Comparison of ENCODE assay signal across 18 cellular contexts in the genomic region with DNA sequence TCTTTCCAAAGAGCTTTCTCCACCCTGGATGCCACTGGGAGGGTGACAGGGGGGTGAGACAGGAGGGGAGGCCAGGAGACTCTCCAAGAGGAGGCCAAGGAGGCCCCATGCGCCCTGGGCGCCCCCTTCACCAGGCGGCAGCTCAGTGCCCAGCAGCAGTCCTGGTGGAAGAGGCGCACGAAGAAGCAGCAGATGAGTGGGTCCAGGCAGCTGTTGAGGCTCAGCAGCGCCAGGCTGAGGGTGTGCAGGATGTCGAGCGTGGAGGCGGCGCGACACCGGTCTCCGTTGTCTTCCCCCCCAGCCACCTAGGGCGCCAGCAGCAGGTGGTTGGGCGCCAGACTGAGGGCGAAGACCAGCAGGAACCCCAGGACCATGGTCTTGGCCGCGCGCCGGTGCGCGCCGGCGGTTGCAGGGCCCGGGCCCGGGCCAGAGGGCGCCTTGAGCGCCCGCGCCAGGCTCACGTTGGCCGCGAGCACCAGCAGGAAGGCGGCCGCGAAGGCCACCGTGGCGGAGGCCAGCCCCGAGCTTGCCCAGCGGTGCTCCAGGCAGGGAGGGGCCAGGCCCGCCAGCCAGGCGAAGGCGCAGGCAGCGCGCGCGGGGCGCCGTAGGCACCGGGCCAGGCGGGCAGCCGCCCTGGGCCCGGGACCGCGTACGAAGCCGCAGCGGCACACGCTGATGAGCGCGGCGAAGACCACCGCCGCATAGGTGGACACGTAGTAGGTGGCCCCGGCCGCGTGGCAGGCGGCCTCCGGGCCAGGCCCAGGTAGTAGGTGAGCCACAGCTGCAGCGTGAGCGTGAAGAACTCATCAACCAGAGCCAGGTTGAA. TPM values are rescaled to one million over a fixed set of nuclear protein-coding genes. Genes with fewer than 3 reads are reported as not detected.
DNase-seq lines count a peak whose midpoint lies in the region; ATAC-seq and TF ChIP-seq lines count a peak whose summit lies in the region.
"Had no signal": no experiment of that assay in that cellular context is flagged by ENCODE, and none has a peak within 500 bp of the region (broad histone marks: within the 10 kb centered on the region; RNA-seq: fewer than 3 reads in every experiment).

No MANE protein-coding gene starts in this region.

- H3K9me3 Mint-ChIP-seq in WTC11 = no peaks in the 10 kb centered on the region
- peaks cover 2% of the 10 kb centered on the region for H3K9me3 Mint-ChIP-seq in stimulated activated memory B cell treated with anti-CD40 and anti-IgM and Interleukin-4, amounts not matched to agents 10 μg/mL and 1 μg/mL and 100 μg/mL, for 72 hours

- H3K27me3 Mint-ChIP-seq in WTC11 (ENCODE audit: low read depth) = peaks cover 3% of the 10 kb centered on the region; the same call in 1 of the 2 replicates
- no peaks in the 10 kb centered on the region for H3K27me3 Mint-ChIP-seq in stimulated activated memory B cell treated with anti-CD40 and anti-IgM and Interleukin-4, amounts not matched to agents 10 μg/mL and 1 μg/mL and 100 μg/mL, for 72 hours
- H3K27me3 Mint-ChIP-seq: B cell had no signal

- peaks cover 6% of the 10 kb centered on the region for H3K4me1 ChIP-seq in left ventricle myocardium inferior
- H3K4me1 ChIP-seq: Peyer's patch had no signal

- TF ChIP-seq CTCF in left ventricle myocardium inferior (IDR thresholded peaks at IDR 0.05; ENCODE audit: borderline replicate concordance) (no peak), WTC11 (IDR thresholded peaks at IDR 0.05) (no peak)

- intact Hi-C loops in left ventricle myocardium inferior (cut with micrococcal nuclease) = no loop called here
- intact Hi-C loops in Right ventricle myocardium superior (cut with DNase I) = no loop called here

- H3K4me1 Mint-ChIP-seq in WTC11 = peaks cover 16% of the 10 kb centered on the region
- H3K4me1 Mint-ChIP-seq in stimulated activated memory B cell treated with anti-CD40 and anti-IgM and Interleukin-4, amounts not matched to agents 10 μg/mL and 1 μg/mL and 100 μg/mL, for 72 hours = peaks cover 24% of the 10 kb centered on the region

- DNase-seq in left ventricle myocardium inferior (no peak), Right ventricle myocardium superior (no peak), WTC11 (ENCODE audit: low spot score) (no peak), SW 1271 (lab: John Stamatoyannopoulos, UW) (no peak)
- DNase-seq: EL, GM23248, NCI-H1105 treated with DMSO at 0.1 percent for 48 hours, NCI-H2081, NCI-H2171, NCI-H524 treated with DMSO at 0.1 percent for 48 hours, NCI-H82, Peyer's patch had no signal

- H3K36me3 ChIP-seq in left ventricle myocardium inferior = peaks cover 10% of the 10 kb centered on the region
- H3K36me3 ChIP-seq: Peyer's patch had no signal

- POLR2A ChIA-PET in WTC11 (lab: Charles Lee) = no interaction called here

- H3K36me3 Mint-ChIP-seq in WTC11 = no peaks in the 10 kb centered on the region
- peaks cover 33% of the 10 kb centered on the region for H3K36me3 Mint-ChIP-seq in stimulated activated memory B cell treated with anti-CD40 and anti-IgM and Interleukin-4, amounts not matched to agents 10 μg/mL and 1 μg/mL and 100 μg/mL, for 72 hours

- no peak overlapping the region for H3K27ac ChIP-seq in left ventricle myocardium inferior (replicated peaks)
- H3K27ac ChIP-seq: GM23248, Peyer's patch had no signal

- peak overlapping the region; percentile 11 for H3K4me3 ChIP-seq in left ventricle myocardium inferior
- H3K4me3 ChIP-seq: GM23248, Peyer's patch had no signal

- no peak overlapping the region for H3K4me3 Mint-ChIP-seq in WTC11
- no peak overlapping the region for H3K4me3 Mint-ChIP-seq in stimulated activated memory B cell treated with anti-CD40 and anti-IgM and Interleukin-4, amounts not matched to agents 10 μg/mL and 1 μg/mL and 100 μg/mL, for 72 hours
- H3K4me3 Mint-ChIP-seq: B cell, CD14-positive monocyte had no signal

- CTCF ChIA-PET in WTC11 (lab: Charles Lee) = interaction anchor here (2.3 kb wide), 1 partner anchor 124 kb away, joined by 8 read pairs; no protein-coding TSS in a partner anchor

- no peaks in the 10 kb centered on the region for H3K9me3 ChIP-seq in left ventricle myocardium inferior (replicated peaks)
- H3K9me3 ChIP-seq: Peyer's patch had no signal

- H3K27me3 ChIP-seq in left ventricle myocardium inferior (ENCODE audit: low read depth) = peaks cover 20% of the 10 kb centered on the region
- H3K27me3 ChIP-seq: Peyer's patch had no signal

- H3K27ac Mint-ChIP-seq in WTC11 = no peak overlapping the region
- no peak overlapping the region for H3K27ac Mint-ChIP-seq in stimulated activated memory B cell treated with anti-CD40 and anti-IgM and Interleukin-4, amounts not matched to agents 10 μg/mL and 1 μg/mL and 100 μg/mL, for 72 hours
- H3K27ac Mint-ChIP-seq: B cell had no signal

- ATAC-seq in Right ventricle myocardium superior (ENCODE audit: poor library complexity) (no peak), WTC11 (peak; percentile 28), esophagus mucosa (peak; percentile 24), HG02642 (IDR thresholded peaks at IDR 0.05; ENCODE audit: poor library complexity, unreplicated experiment) (no peak), HG03520 (IDR thresholded peaks at IDR 0.05; ENCODE audit: unreplicated experiment) (no peak)
- peak; percentile 8 for ATAC-seq in stimulated activated memory B cell treated with anti-CD40 and anti-IgM and Interleukin-4, amounts not matched to agents 10 μg/mL and 1 μg/mL and 100 μg/mL, for 72 hours

TF ChIP-seq in WTC11, 78 proteins besides CTCF, POLR2A, EP300 and RAD21:
- no peak for TF ChIP-seq ZNF416 (CRISPR knock-in tag; IDR thresholded peaks at IDR 0.05)
- TF ChIP-seq ZNF532 (CRISPR knock-in tag; IDR thresholded peaks at IDR 0.05; ENCODE audit: borderline replicate concordance) = no peak
- TF ChIP-seq CREB1 (CRISPR knock-in tag; IDR thresholded peaks at IDR 0.05) = no peak
- TF ChIP-seq CREM (CRISPR knock-in tag; IDR thresholded peaks at IDR 0.05) = no peak
- TF ChIP-seq ZNF671 (CRISPR knock-in tag; IDR thresholded peaks at IDR 0.05) = no peak
- TF ChIP-seq ATF3 (CRISPR knock-in tag; conservative IDR thresholded peaks at IDR 0.05) = no peak

RNA-seq across cellular contexts. Expression of gene TMEM35B, which starts 8.6 kb away (rescaled TPM):
- 8.3 TPM for total RNA-seq in left ventricle myocardium inferior
- 9.0 TPM for total RNA-seq in Right ventricle myocardium superior
- 8.7 to 11.0 TPM (median 10.6 TPM) in 3 replicates for total RNA-seq in WTC11 (2021)
- 4.2 TPM for total RNA-seq in esophagus mucosa

RNA-seq across cellular contexts. Expression of gene DLGAP3, which starts 47.1 kb away (rescaled TPM):
- 0.05 TPM for total RNA-seq in left ventricle myocardium inferior
- 0.08 TPM for total RNA-seq in Right ventricle myocardium superior
- total RNA-seq in WTC11 (2021) = 8.2 to 11.3 TPM (median 9.7 TPM) in 3 replicates
- total RNA-seq in esophagus mucosa = 0.28 TPM

RNA-seq across cellular contexts. Expression of gene ZMYM6, which starts 55.1 kb away (rescaled TPM):
- total RNA-seq in left ventricle myocardium inferior (14.6 TPM), Right ventricle myocardium superior (12.3 TPM), WTC11 (2021) (12.5 to 16.5 TPM (median 13.8 TPM) in 3 replicates), esophagus mucosa (14.9 TPM)

Comparison
In these comparisons a context has a peak if more than half of its experiments do, and no peak if none do; other contexts are left out.
1. ATAC-seq: peak in WTC11 (single experiment), esophagus mucosa (single experiment) and stimulated activated memory B cell treated with anti-CD40 and anti-IgM and Interleukin-4, amounts not matched to agents 10 μg/mL and 1 μg/mL and 100 μg/mL, for 72 hours (single experiment); none in Right ventricle myocardium superior (single experiment), HG02642 (single experiment) and HG03520 (single experiment).